ENCODE assay signal across 32 cellular contexts in the genomic region with DNA sequence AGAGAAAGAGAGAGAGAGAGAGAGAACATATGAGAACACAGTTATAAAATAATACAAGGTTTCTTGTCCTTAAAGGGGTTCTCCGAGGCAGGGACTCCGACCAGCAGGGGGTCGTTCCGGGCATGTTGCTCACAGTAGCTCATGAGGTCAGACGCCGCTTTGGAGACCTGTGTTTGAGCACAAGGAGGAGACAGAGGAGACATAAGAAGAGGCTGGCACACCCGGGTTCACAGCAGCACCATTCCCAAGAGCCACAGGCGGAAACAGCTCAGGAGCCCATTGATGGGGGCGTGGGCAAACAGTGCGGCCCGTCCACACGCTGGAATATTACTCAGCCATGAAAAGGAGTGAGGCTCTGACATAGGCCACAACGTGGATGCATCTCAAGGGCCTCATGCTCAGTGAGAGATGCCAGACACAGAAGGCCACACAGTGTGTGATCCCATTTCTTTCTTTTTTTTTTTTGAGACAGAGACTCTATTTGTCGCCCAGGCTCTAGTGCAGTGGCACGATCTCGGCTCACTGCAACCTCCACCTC.
"Had no signal": no experiment of that assay in that cellular context is flagged by ENCODE, and none has a peak within 500 bp of the region (broad histone marks: within the 10 kb centered on the region; RNA-seq: fewer than 3 reads in every experiment).

No MANE protein-coding gene starts in this region.

- H3K27ac Mint-ChIP-seq: activated B cell treated with CpG ODN at 0.5 μM for 24 hours; activated CD4-positive, alpha-beta memory T cell treated with anti-CD3 and anti-CD28 coated beads for 36 hours; activated CD8-positive, alpha-beta memory T cell treated with anti-CD3 and anti-CD28 coated beads, Interleukin-2, amount 10 ng/mL, durations not matched to agents 7 days and 5 days; activated naive CD8-positive, alpha-beta T cell; activated T-cell treated with anti-CD3 and anti-CD28 coated beads, Interleukin-2, amount 50 U/mL, for 72 hours; T-cell; T-helper 1 cell treated with Interleukin-12 subunit alpha and Interleukin-12 subunit beta and Interleukin-4 antibody, amounts not matched to agents 30 μg/mL and 1 μg/mL, for 36 hours; T-helper 2 cell treated with Interferon-gamma antibody and Interleukin-4, amounts not matched to agents 5 μg/mL and 100 μg/mL, for 36 hours had no signal

- FAIRE-seq: colon, endometrium, frontal cortex had no signal

- H3K4me3 Mint-ChIP-seq: activated B cell treated with CpG ODN at 0.5 μM for 24 hours; activated CD4-positive, alpha-beta memory T cell treated with anti-CD3 and anti-CD28 coated beads for 36 hours; activated CD8-positive, alpha-beta memory T cell treated with anti-CD3 and anti-CD28 coated beads, Interleukin-2, amount 10 ng/mL, durations not matched to agents 7 days and 5 days; activated CD8-positive, alpha-beta T cell treated with anti-CD3 and anti-CD28 coated beads, Interleukin-2, amount 10 ng/mL, durations not matched to agents 7 days and 5 days; activated naive CD8-positive, alpha-beta T cell; activated T-cell treated with anti-CD3 and anti-CD28 coated beads, Interleukin-2, amount 50 U/mL, for 72 hours; T-cell; T-helper 1 cell treated with Interleukin-12 subunit alpha and Interleukin-12 subunit beta and Interleukin-4 antibody, amounts not matched to agents 30 μg/mL and 1 μg/mL, for 36 hours; T-helper 2 cell treated with Interferon-gamma antibody and Interleukin-4, amounts not matched to agents 5 μg/mL and 100 μg/mL, for 36 hours had no signal

- H3K4me1 Mint-ChIP-seq: activated CD8-positive, alpha-beta memory T cell treated with anti-CD3 and anti-CD28 coated beads, Interleukin-2, amount 10 ng/mL, durations not matched to agents 7 days and 5 days had no signal

- H3K27me3 ChIP-seq: body of pancreas had no signal

- H3K9me3 ChIP-seq: body of pancreas had no signal

- H3K4me1 ChIP-seq: body of pancreas had no signal

- H3K36me3 ChIP-seq: WERI-Rb-1 had no signal

- H3K9me3 Mint-ChIP-seq: activated B cell treated with CpG ODN at 0.5 μM for 24 hours; activated CD4-positive, alpha-beta memory T cell treated with anti-CD3 and anti-CD28 coated beads for 36 hours; activated T-cell treated with anti-CD3 and anti-CD28 coated beads, Interleukin-2, amount 50 U/mL, for 72 hours; T-cell; T-helper 1 cell treated with Interleukin-12 subunit alpha and Interleukin-12 subunit beta and Interleukin-4 antibody, amounts not matched to agents 30 μg/mL and 1 μg/mL, for 36 hours; T-helper 2 cell treated with Interferon-gamma antibody and Interleukin-4, amounts not matched to agents 5 μg/mL and 100 μg/mL, for 36 hours had no signal

- H3K27ac ChIP-seq: body of pancreas, WERI-Rb-1 had no signal

- H3K4me3 ChIP-seq: body of pancreas had no signal

- H3K36me3 Mint-ChIP-seq: activated CD4-positive, alpha-beta memory T cell treated with anti-CD3 and anti-CD28 coated beads for 36 hours; activated CD8-positive, alpha-beta memory T cell treated with anti-CD3 and anti-CD28 coated beads, Interleukin-2, amount 10 ng/mL, durations not matched to agents 7 days and 5 days; activated naive CD8-positive, alpha-beta T cell; T-cell had no signal

- DNase-seq: activated B cell treated with CpG ODN at 0.5 μM for 24 hours; activated CD4-positive, alpha-beta memory T cell treated with anti-CD3 and anti-CD28 coated beads for 36 hours; activated CD4-positive, alpha-beta T cell treated with anti-CD3 and anti-CD28 coated beads for 48 hours; activated CD4-positive, alpha-beta T cell treated with anti-CD3 and anti-CD28 coated beads, Interleukin-2, amount 50 U/mL, for 1 hour; activated CD8-positive, alpha-beta memory T cell treated with anti-CD3 and anti-CD28 coated beads, Interleukin-2, amount 10 ng/mL, durations not matched to agents 7 days and 5 days; activated CD8-positive, alpha-beta memory T cell treated with anti-CD3 and anti-CD28 coated beads, Interleukin-2, amount 50 U/mL, for 4 hours; activated CD8-positive, alpha-beta T cell treated with anti-CD3 and anti-CD28 coated beads, Interleukin-2, amount 10 ng/mL, durations not matched to agents 7 days and 5 days; activated gamma-delta T cell; activated naive CD4-positive, alpha-beta T cell; activated naive CD4-positive, alpha-beta T cell treated with anti-CD3 and anti-CD28 coated beads, Interleukin-2, amount 50 U/mL, for 16 hours; activated T-cell treated with anti-CD3 and anti-CD28 coated beads, Interleukin-2, amount 50 U/mL, for 1 hour; activated T-cell treated with anti-CD3 and anti-CD28 coated beads, Interleukin-2, amount 50 U/mL, for 72 hours; amniotic stem cell; anterior cingulate cortex; body of pancreas; caudate nucleus; cortex of kidney; effector CD8-positive, alpha-beta T cell; foreskin fibroblast; head of caudate nucleus; SW 1271; T-cell; T1000; WERI-Rb-1 had no signal

- H3K27me3 Mint-ChIP-seq: activated B cell treated with CpG ODN at 0.5 μM for 24 hours; activated CD4-positive, alpha-beta memory T cell treated with anti-CD3 and anti-CD28 coated beads for 36 hours; activated naive CD8-positive, alpha-beta T cell; T-cell had no signal

- ATAC-seq: activated CD4-positive, CD25-positive, alpha-beta regulatory T cell treated with anti-CD3 and anti-CD28 coated beads, Interleukin-2, amount 50 U/mL, for 24 hours; activated CD8-positive, alpha-beta memory T cell treated with anti-CD3 and anti-CD28 coated beads, Interleukin-2, amount 10 ng/mL, durations not matched to agents 7 days and 5 days; activated CD8-positive, alpha-beta T cell treated with anti-CD3 and anti-CD28 coated beads, Interleukin-2, amount 10 ng/mL, durations not matched to agents 7 days and 5 days; activated T-cell treated with anti-CD3 and anti-CD28 coated beads, Interleukin-2, amount 50 U/mL, for 72 hours; body of pancreas; esophagus mucosa; T-cell had no signal
